Comparison of ENCODE assay signal across 9 cellular contexts in the genomic region with DNA sequence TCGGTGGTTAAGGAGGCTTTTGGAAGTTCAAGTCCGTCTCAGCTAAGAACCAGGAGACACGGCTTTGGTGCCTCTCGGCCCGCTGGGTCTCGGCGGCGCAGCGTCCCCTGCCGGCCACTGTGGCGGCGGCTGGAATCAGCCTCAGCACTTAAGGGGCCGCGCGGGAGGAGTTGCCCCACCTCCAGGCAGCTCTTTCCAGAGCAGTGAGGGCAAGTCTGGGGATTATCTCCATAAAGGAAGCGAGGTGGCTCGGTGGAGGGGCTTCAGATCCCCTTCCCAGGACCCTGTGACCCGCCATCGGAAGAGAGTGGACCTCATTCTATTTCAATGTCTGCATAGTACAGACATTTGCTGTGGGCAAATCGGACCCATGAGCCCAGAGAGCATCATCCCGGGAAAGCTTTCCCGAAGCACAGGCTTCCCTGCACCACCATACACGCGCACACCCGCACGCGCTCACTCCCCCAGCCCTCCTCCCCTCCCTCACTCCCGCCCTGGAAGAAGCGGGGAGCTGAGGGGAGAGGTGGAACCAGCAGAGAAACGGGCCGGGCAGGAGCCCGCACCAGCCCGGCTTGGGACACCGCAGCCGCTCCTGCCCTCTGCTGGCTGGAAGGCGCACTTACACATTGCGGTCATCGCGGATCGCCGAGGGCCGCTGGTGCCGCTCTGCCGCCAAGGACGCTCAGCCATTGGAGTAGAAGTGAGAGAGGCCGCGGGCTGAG. TPM values are rescaled to one million over a fixed set of nuclear protein-coding genes. Genes with fewer than 3 reads are reported as not detected.
DNase-seq lines count a peak whose midpoint lies in the region; ATAC-seq and TF ChIP-seq lines count a peak whose summit lies in the region.
"Had no signal": no experiment of that assay in that cellular context is flagged by ENCODE, and none has a peak within 500 bp of the region (broad histone marks: within the 10 kb centered on the region; RNA-seq: fewer than 3 reads in every experiment).

No MANE protein-coding gene starts in this region.

- H3K27me3 ChIP-seq in layer of hippocampus (ENCODE audit: control insufficient read depth, insufficient read depth, low read length): no peaks in the 10 kb centered on the region

- H3K27ac ChIP-seq in layer of hippocampus (ENCODE audit: low read depth, low read length): peak overlapping the region; percentile 41

- DNase-seq in AG09319 (ENCODE audit: extremely low read depth, low read depth) (peak; percentile 47), NCI-H226 (peak; percentile 80), cerebellum (ENCODE audit: low spot score) (peak; percentile 81)
- DNase-seq in stimulated activated CD4-positive, alpha-beta T cell treated with anti-CD3 and anti-CD28 coated beads, Interleukin-1b, Interleukin-23, amount 100 ng/mL, for 1 hour (ENCODE audit: low read depth in 2 of 2): peak; percentile 34 to 63

- ATAC-seq in GM18873 (IDR thresholded peaks at IDR 0.05; ENCODE audit: low FRiP score, unreplicated experiment) (peak; percentile 75), HG03159 (IDR thresholded peaks at IDR 0.05; ENCODE audit: unreplicated experiment) (peak; percentile 94)
- ATAC-seq in activated CD4-positive, CD25-positive, alpha-beta regulatory T cell treated with anti-CD3 and anti-CD28 coated beads, Interleukin-2, amount 50 U/mL, for 24 hours: peak; percentile 88 to 90

- peak; percentile 86 for TF ChIP-seq CTCF in AG09319 (IDR thresholded peaks at IDR 0.05; ENCODE audit: low read depth, low read length)

RNA-seq across cellular contexts. Expression of a gene that starts 15.9 kb away (rescaled TPM):
- total RNA-seq in cerebellum: not detected
- total RNA-seq: activated CD8-positive, alpha-beta memory T cell treated with anti-CD3 and anti-CD28 coated beads for 36 hours had no signal

RNA-seq across cellular contexts. Expression of a gene that starts 18.6 kb away (rescaled TPM):
- total RNA-seq in cerebellum: 42.2 TPM

RNA-seq across cellular contexts. Expression of a gene that starts 27.9 kb away (rescaled TPM):
- not detected for total RNA-seq in cerebellum

RNA-seq across cellular contexts. Expression of a gene that starts 53.7 kb away (rescaled TPM):
- 142 TPM for total RNA-seq in cerebellum

RNA-seq across cellular contexts. Expression of a gene that starts 58.9 kb away (rescaled TPM):
- not detected for total RNA-seq in cerebellum
- total RNA-seq: activated CD8-positive, alpha-beta memory T cell treated with anti-CD3 and anti-CD28 coated beads for 36 hours had no signal

Comparison
In these comparisons a context has a peak if more than half of its experiments do, and no peak if none do; other contexts are left out.
1. Peak in every context shown above with its lines: DNase-seq, ATAC-seq and H3K27ac ChIP-seq.